23 cellular contexts compared by ENCODE assay signal in genomic region chr10:128060341-128060851, GRCh38.
DNase-seq lines count a peak whose midpoint lies in the region; ATAC-seq and TF ChIP-seq lines count a peak whose summit lies in the region.
"Had no signal": no experiment of that assay in that cellular context is flagged by ENCODE, and none has a peak within 500 bp of the region (broad histone marks: within the 10 kb centered on the region; RNA-seq: fewer than 3 reads in every experiment).

No MANE protein-coding gene starts in this region.

- no peak overlapping the region for H3K4me3 Mint-ChIP-seq in activated naive CD4-positive, alpha-beta T cell treated with anti-CD3 and anti-CD28 coated beads, Interleukin-2, amount 50 U/mL, for 24 hours
- H3K4me3 Mint-ChIP-seq in activated CD8-positive, alpha-beta T cell treated with anti-CD3 and anti-CD28 coated beads, Interleukin-2, amount 10 ng/mL, durations not matched to agents 7 days and 5 days, result no peak overlapping the region
- no peak overlapping the region for H3K4me3 Mint-ChIP-seq in type B pancreatic cell
- H3K4me3 Mint-ChIP-seq: CD4-positive, alpha-beta T cell had no signal

- H3K27ac ChIP-seq in thymus (ENCODE audit: low read depth), result peak overlapping the region; percentile 22
- H3K27ac ChIP-seq: cardiac muscle cell, SK-N-MC, thyroid gland had no signal

- ATAC-seq in activated naive CD4-positive, alpha-beta T cell treated with anti-CD3 and anti-CD28 coated beads, Interleukin-2, amount 50 U/mL, for 72 hours, result no peak
- no peak for ATAC-seq in activated CD8-positive, alpha-beta T cell treated with anti-CD3 and anti-CD28 coated beads, Interleukin-2, amount 10 ng/mL, durations not matched to agents 7 days and 5 days
- ATAC-seq in left lobe of liver (no peak), HG02759 (IDR thresholded peaks at IDR 0.05; ENCODE audit: unreplicated experiment) (no peak)
- ATAC-seq: Panc1 had no signal

- POLR2A ChIA-PET in activated CD8-positive, alpha-beta T cell treated with anti-CD3 and anti-CD28 coated beads, Interleukin-2, amount 10 ng/mL, durations not matched to agents 7 days and 5 days (lab: Charles Lee), result interaction anchor here (11.4 kb wide), 1 partner anchor 12 kb away, joined by 145 read pairs; no protein-coding TSS in a partner anchor

- H3K27me3 Mint-ChIP-seq in activated naive CD4-positive, alpha-beta T cell treated with anti-CD3 and anti-CD28 coated beads, Interleukin-2, amount 50 U/mL, for 24 hours, result no peaks in the 10 kb centered on the region
- H3K27me3 Mint-ChIP-seq in activated CD8-positive, alpha-beta T cell treated with anti-CD3 and anti-CD28 coated beads, Interleukin-2, amount 10 ng/mL, durations not matched to agents 7 days and 5 days (ENCODE audit: low read depth), result no peaks in the 10 kb centered on the region
- H3K27me3 Mint-ChIP-seq in type B pancreatic cell, result peaks cover 3% of the 10 kb centered on the region
- H3K27me3 Mint-ChIP-seq: CD4-positive, alpha-beta T cell had no signal

- peaks cover 38% of the 10 kb centered on the region for H3K36me3 ChIP-seq in thymus (ENCODE audit: control insufficient read depth, insufficient read depth)
- H3K36me3 ChIP-seq: cardiac muscle cell, thyroid gland had no signal

- H3K36me3 Mint-ChIP-seq in activated naive CD4-positive, alpha-beta T cell treated with anti-CD3 and anti-CD28 coated beads, Interleukin-2, amount 50 U/mL, for 24 hours, result peaks cover 27% of the 10 kb centered on the region
- peaks cover 37 to 57% of the 10 kb centered on the region in 2 donors for H3K36me3 Mint-ChIP-seq in activated naive CD4-positive, alpha-beta T cell treated with anti-CD3 and anti-CD28 coated beads, Interleukin-2, amount 50 U/mL, for 72 hours
- H3K36me3 Mint-ChIP-seq in activated CD8-positive, alpha-beta T cell treated with anti-CD3 and anti-CD28 coated beads, Interleukin-2, amount 10 ng/mL, durations not matched to agents 7 days and 5 days (ENCODE audit: low read depth), result peaks cover 75% of the 10 kb centered on the region
- H3K36me3 Mint-ChIP-seq in type B pancreatic cell, result peaks cover 4% of the 10 kb centered on the region

- H3K4me1 Mint-ChIP-seq in activated naive CD4-positive, alpha-beta T cell treated with anti-CD3 and anti-CD28 coated beads, Interleukin-2, amount 50 U/mL, for 24 hours, result peaks cover 72% of the 10 kb centered on the region
- H3K4me1 Mint-ChIP-seq in activated CD8-positive, alpha-beta T cell treated with anti-CD3 and anti-CD28 coated beads, Interleukin-2, amount 10 ng/mL, durations not matched to agents 7 days and 5 days (ENCODE audit: low read depth), result peaks cover 71% of the 10 kb centered on the region
- peaks cover 15% of the 10 kb centered on the region for H3K4me1 Mint-ChIP-seq in type B pancreatic cell (ENCODE audit: unreplicated experiment)

- peaks cover 36% of the 10 kb centered on the region for H3K4me1 ChIP-seq in thymus (ENCODE audit: control insufficient read depth, insufficient read depth, low read length)

- CTCF ChIA-PET in activated CD8-positive, alpha-beta T cell treated with anti-CD3 and anti-CD28 coated beads, Interleukin-2, amount 10 ng/mL, durations not matched to agents 7 days and 5 days (lab: Charles Lee), result interaction anchor here (1.8 kb wide), 1 partner anchor 25 kb away, joined by 13 read pairs; no protein-coding TSS in a partner anchor

- no peak overlapping the region for H3K4me3 ChIP-seq in thymus (ENCODE audit: low read length)
- H3K4me3 ChIP-seq: adrenal gland, cardiac muscle cell, lung, SK-N-MC, smooth muscle cell, thyroid gland had no signal

- 96% methylated on average over 6 of the region's 6 CpGs for WGBS in thymus

- TF ChIP-seq CTCF in type B pancreatic cell (conservative IDR thresholded peaks at IDR 0.05), result no peak

- H3K27me3 ChIP-seq in thymus (ENCODE audit: control insufficient read depth, insufficient read depth), result no peaks in the 10 kb centered on the region
- H3K27me3 ChIP-seq: adrenal gland, cardiac muscle cell, thyroid gland had no signal

- H3K9me3 ChIP-seq in thymus (ENCODE audit: control insufficient read depth), result no peaks in the 10 kb centered on the region
- H3K9me3 ChIP-seq: adrenal gland, thyroid gland had no signal

- peak overlapping the region; percentile 24 for H3K27ac Mint-ChIP-seq in activated naive CD4-positive, alpha-beta T cell treated with anti-CD3 and anti-CD28 coated beads, Interleukin-2, amount 50 U/mL, for 24 hours
- H3K27ac Mint-ChIP-seq in activated naive CD4-positive, alpha-beta T cell treated with anti-CD3 and anti-CD28 coated beads, Interleukin-2, amount 50 U/mL, for 72 hours, result no peak overlapping the region
- peak overlapping the region; percentile 48 for H3K27ac Mint-ChIP-seq in activated CD8-positive, alpha-beta T cell treated with anti-CD3 and anti-CD28 coated beads, Interleukin-2, amount 10 ng/mL, durations not matched to agents 7 days and 5 days
- no peak overlapping the region for H3K27ac Mint-ChIP-seq in type B pancreatic cell
- H3K27ac Mint-ChIP-seq: CD4-positive, alpha-beta T cell; progenitor cell of endocrine pancreas had no signal

- H3K9me3 Mint-ChIP-seq in activated naive CD4-positive, alpha-beta T cell treated with anti-CD3 and anti-CD28 coated beads, Interleukin-2, amount 50 U/mL, for 24 hours, result no peaks in the 10 kb centered on the region
- H3K9me3 Mint-ChIP-seq in activated naive CD4-positive, alpha-beta T cell treated with anti-CD3 and anti-CD28 coated beads, Interleukin-2, amount 50 U/mL, for 72 hours, result no peaks in the 10 kb centered on the region
- H3K9me3 Mint-ChIP-seq in activated CD8-positive, alpha-beta T cell treated with anti-CD3 and anti-CD28 coated beads, Interleukin-2, amount 10 ng/mL, durations not matched to agents 7 days and 5 days (ENCODE audit: insufficient read depth), result no peaks in the 10 kb centered on the region
- H3K9me3 Mint-ChIP-seq in type B pancreatic cell, result no peaks in the 10 kb centered on the region
- H3K9me3 Mint-ChIP-seq: CD4-positive, alpha-beta T cell had no signal

- no peak for DNase-seq in activated naive CD4-positive, alpha-beta T cell treated with anti-CD3 and anti-CD28 coated beads, Interleukin-2, amount 50 U/mL, for 72 hours (ENCODE audit: low spot score in 2 of 2)
- no peak for DNase-seq in activated CD8-positive, alpha-beta T cell treated with anti-CD3 and anti-CD28 coated beads, Interleukin-2, amount 10 ng/mL, durations not matched to agents 7 days and 5 days
- DNase-seq in myocyte (ENCODE audit: low read depth) (peak; percentile 14), type B pancreatic cell (ENCODE audit: extremely low spot score, unreplicated experiment) (no peak), left lobe of liver (ENCODE audit: low spot score) (no peak)
- DNase-seq: activated T-cell treated with anti-CD3 and anti-CD28 coated beads for 4 hours; CD4-positive, alpha-beta T cell; DND-41; effector memory CD4-positive, alpha-beta T cell; NCI-H1417; NCI-H82; T1000; thyroid gland had no signal

Comparison
In these comparisons a context has a peak if more than half of its experiments do, and no peak if none do; other contexts are left out.
1. H3K27ac Mint-ChIP-seq: peak in activated naive CD4-positive, alpha-beta T cell treated with anti-CD3 and anti-CD28 coated beads, Interleukin-2, amount 50 U/mL, for 24 hours (single experiment) and activated CD8-positive, alpha-beta T cell treated with anti-CD3 and anti-CD28 coated beads, Interleukin-2, amount 10 ng/mL, durations not matched to agents 7 days and 5 days (single experiment); none in activated naive CD4-positive, alpha-beta T cell treated with anti-CD3 and anti-CD28 coated beads, Interleukin-2, amount 50 U/mL, for 72 hours (0 of 2) and type B pancreatic cell (single experiment).